Comparison of ENCODE assay signal across 10 cellular contexts in the genomic region with DNA sequence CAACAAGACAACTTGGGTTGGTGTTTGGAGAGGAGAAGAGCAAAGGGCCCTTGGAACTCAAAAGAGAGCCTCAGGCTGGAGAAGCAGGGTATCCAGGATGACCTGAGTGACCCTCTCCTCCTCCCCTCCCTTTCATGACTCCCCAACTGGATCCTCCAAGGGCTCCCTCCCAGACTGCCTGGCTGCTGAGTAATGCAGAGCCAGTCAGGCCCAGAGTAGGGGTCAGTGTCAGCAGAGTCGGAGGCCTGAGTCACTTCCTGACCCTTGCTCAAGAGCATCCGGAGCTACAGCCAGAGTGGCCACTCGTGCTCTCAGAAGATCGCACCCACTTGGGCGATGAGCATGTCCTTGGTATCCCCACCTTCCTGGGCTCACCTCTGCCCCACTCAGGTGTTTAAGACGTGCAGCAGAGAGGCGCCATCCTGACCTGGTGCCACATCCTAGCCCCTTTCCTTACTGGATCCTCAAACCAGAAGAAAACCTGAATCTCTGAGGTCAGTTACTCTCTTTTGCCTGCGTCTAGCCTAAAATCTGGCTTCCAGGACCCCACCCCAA. TPM values are rescaled to one million over a fixed set of nuclear protein-coding genes. Genes with fewer than 3 reads are reported as not detected.
DNase-seq lines count a peak whose midpoint lies in the region; ATAC-seq and TF ChIP-seq lines count a peak whose summit lies in the region.
"Had no signal": no experiment of that assay in that cellular context is flagged by ENCODE, and none has a peak within 500 bp of the region (broad histone marks: within the 10 kb centered on the region; RNA-seq: fewer than 3 reads in every experiment).

No MANE protein-coding gene starts in this region.

- H3K4me3 Mint-ChIP-seq in T-helper 17 cell, result no peak overlapping the region
- H3K4me3 Mint-ChIP-seq in chondrocyte (ENCODE audit: unreplicated experiment), result no peak overlapping the region
- H3K4me3 Mint-ChIP-seq in naive thymus-derived CD8-positive, alpha-beta T cell, result peak overlapping the region in 2 of 10 donors; percentile 4 to 12
- H3K4me3 Mint-ChIP-seq in CD8-positive, alpha-beta T cell, result no peak overlapping the region
- H3K4me3 Mint-ChIP-seq: activated naive CD4-positive, alpha-beta T cell treated with anti-CD3 and anti-CD28 coated beads for 36 hours had no signal

- POLR2A ChIA-PET in naive thymus-derived CD8-positive, alpha-beta T cell (lab: Charles Lee), result interaction anchor here (2.0 kb wide), 1 partner anchor 70 kb away, joined by 4 read pairs; a partner anchor contains a TSS
- POLR2A ChIA-PET in CD8-positive, alpha-beta T cell (lab: Charles Lee), result interaction anchor here (0.9 kb wide), 1 partner anchor 100 kb away, joined by 3 read pairs; a partner anchor contains a TSS

- no peak for TF ChIP-seq CTCF in chondrocyte (IDR thresholded peaks at IDR 0.05)
- TF ChIP-seq CTCF in CD8-positive, alpha-beta T cell (IDR thresholded peaks at IDR 0.05), result no peak

- intact Hi-C loops in CD8-positive, alpha-beta T cell (cut with DNase I, micrococcal nuclease), result loop anchor here (5.0 to 10.0 kb wide), 2 partner anchors 315 to 467 kb away; a partner anchor contains a TSS

- no peaks in the 10 kb centered on the region for H3K27me3 ChIP-seq in CD8-positive, alpha-beta T cell (ENCODE audit: insufficient read depth, low read length)

- no peak overlapping the region for H3K4me3 ChIP-seq in CD8-positive, alpha-beta T cell (ENCODE audit: low read depth, low read length)
- H3K4me3 ChIP-seq: GM12878 had no signal

- ATAC-seq in T-helper 17 cell (no peak), HG03196 (IDR thresholded peaks at IDR 0.05; ENCODE audit: unreplicated experiment) (no peak)
- no peak for ATAC-seq in naive thymus-derived CD8-positive, alpha-beta T cell
- ATAC-seq in CD8-positive, alpha-beta T cell, result no peak
- ATAC-seq: GM12878 had no signal

- no peaks in the 10 kb centered on the region for H3K36me3 ChIP-seq in CD8-positive, alpha-beta T cell (ENCODE audit: insufficient read depth, low read length)

- DNase-seq in GM04503 (ENCODE audit: low read depth) (peak; percentile 71), T-helper 17 cell (no peak), glomerular endothelial cell (ENCODE audit: extremely low read depth, low read depth, low spot score) (peak; percentile 75), pulmonary artery endothelial cell (ENCODE audit: low read depth, low spot score) (peak; percentile 63), chondrocyte (ENCODE audit: low spot score) (no peak)
- no peak for DNase-seq in naive thymus-derived CD8-positive, alpha-beta T cell
- no peak for DNase-seq in CD8-positive, alpha-beta T cell

- H3K36me3 Mint-ChIP-seq in T-helper 17 cell (ENCODE audit: low read depth) (no peaks in the 10 kb centered on the region), chondrocyte (ENCODE audit: low read depth) (no peaks in the 10 kb centered on the region)
- peaks cover 0 to under 1% (median 0%) of the 10 kb centered on the region in 3 donors for H3K36me3 Mint-ChIP-seq in naive thymus-derived CD8-positive, alpha-beta T cell
- peaks cover 1% of the 10 kb centered on the region for H3K36me3 Mint-ChIP-seq in CD8-positive, alpha-beta T cell

- CTCF ChIA-PET in CD8-positive, alpha-beta T cell (lab: Charles Lee), result interaction anchor here (1.1 to 7.9 kb wide), 3 partner anchors 8 to 175 kb away, joined by 3 to 88 read pairs (median 3); no protein-coding TSS in a partner anchor

- H3K4me1 Mint-ChIP-seq in T-helper 17 cell, result peaks cover 46% of the 10 kb centered on the region
- H3K4me1 Mint-ChIP-seq in chondrocyte (ENCODE audit: low read depth), result peaks cover 22% of the 10 kb centered on the region
- peaks cover 24 to 82% (median 71%) of the 10 kb centered on the region in 4 donors for H3K4me1 Mint-ChIP-seq in naive thymus-derived CD8-positive, alpha-beta T cell
- H3K4me1 Mint-ChIP-seq in CD8-positive, alpha-beta T cell (ENCODE audit: low read depth), result peaks cover 72% of the 10 kb centered on the region

- no peaks in the 10 kb centered on the region for H3K9me3 Mint-ChIP-seq in chondrocyte (ENCODE audit: low read depth)
- no peaks in the 10 kb centered on the region for H3K9me3 Mint-ChIP-seq in naive thymus-derived CD8-positive, alpha-beta T cell
- no peaks in the 10 kb centered on the region for H3K9me3 Mint-ChIP-seq in CD8-positive, alpha-beta T cell
- H3K9me3 Mint-ChIP-seq: activated naive CD4-positive, alpha-beta T cell treated with anti-CD3 and anti-CD28 coated beads for 36 hours had no signal

- no peaks in the 10 kb centered on the region for H3K9me3 ChIP-seq in T-helper 17 cell (ENCODE audit: control insufficient read depth, low read length, poor library complexity, severe bottlenecking)
- H3K9me3 ChIP-seq in CD8-positive, alpha-beta T cell (ENCODE audit: low read length), result no peaks in the 10 kb centered on the region

- H3K27me3 Mint-ChIP-seq in T-helper 17 cell (no peaks in the 10 kb centered on the region), chondrocyte (ENCODE audit: low read depth) (no peaks in the 10 kb centered on the region)
- no peaks in the 10 kb centered on the region for H3K27me3 Mint-ChIP-seq in naive thymus-derived CD8-positive, alpha-beta T cell
- no peaks in the 10 kb centered on the region for H3K27me3 Mint-ChIP-seq in CD8-positive, alpha-beta T cell (ENCODE audit: low read depth)

- H3K4me1 ChIP-seq in CD8-positive, alpha-beta T cell (ENCODE audit: insufficient read depth, low read length), result peaks cover 69% of the 10 kb centered on the region

- H3K27ac Mint-ChIP-seq in T-helper 17 cell (peak overlapping the region; percentile 67), chondrocyte (ENCODE audit: unreplicated experiment) (no peak overlapping the region)
- peak overlapping the region in 2 of 10 donors; percentile 74 to 94 for H3K27ac Mint-ChIP-seq in naive thymus-derived CD8-positive, alpha-beta T cell
- no peak overlapping the region for H3K27ac Mint-ChIP-seq in CD8-positive, alpha-beta T cell

- no peak overlapping the region for H3K27ac ChIP-seq in CD8-positive, alpha-beta T cell (ENCODE audit: low read depth, low read length)

RNA-seq across cellular contexts. Expression of a gene that starts 2.8 kb away (rescaled TPM):
- 10 to 100 TPM; 32.1 to 33.7 TPM for total RNA-seq in T-helper 17 cell
- 5.8 and 6.2 TPM in 2 replicates for total RNA-seq in glomerular endothelial cell
- 1.3 and 2.5 TPM in 2 replicates for total RNA-seq in pulmonary artery endothelial cell
- 0.48 to 1.0 TPM (median 0.97 TPM) in 3 replicates for total RNA-seq in chondrocyte
- 10 to 100 TPM; 38.7 to 41.8 TPM for total RNA-seq in naive thymus-derived CD8-positive, alpha-beta T cell
- 10 to 100 TPM; 35.2 to 37.1 (median 35.7) TPM for polyA plus RNA-seq in naive thymus-derived CD8-positive, alpha-beta T cell
- 10 to 100 TPM; 43.2 to 45.1 TPM for total RNA-seq in CD8-positive, alpha-beta T cell

Comparison
In these comparisons a context has a peak if more than half of its experiments do, and no peak if none do; other contexts are left out.
1. DNase-seq: peak in GM04503 (single experiment), glomerular endothelial cell (single experiment) and pulmonary artery endothelial cell (single experiment); none in T-helper 17 cell (0 of 3), chondrocyte (single experiment), naive thymus-derived CD8-positive, alpha-beta T cell (0 of 10) and CD8-positive, alpha-beta T cell (0 of 7).